Comparison of ENCODE assay signal across 27 cellular contexts in genomic region chr13:35744144-35744543, GRCh38.
"Had no signal": no experiment of that assay in that cellular context is flagged by ENCODE, and none has a peak within 500 bp of the region (broad histone marks: within the 10 kb centered on the region; RNA-seq: fewer than 3 reads in every experiment).

No MANE protein-coding gene starts in this region.

- H3K27ac ChIP-seq: stomach, suprapubic skin, testis, thoracic aorta, thyroid gland, tibial artery, tibial nerve, transverse colon, upper lobe of left lung, upper lobe of right lung, uterus, vagina had no signal

- H3K9me3 ChIP-seq: stomach, suprapubic skin, testis, thoracic aorta, thyroid gland, tibial artery, transverse colon, upper lobe of left lung, upper lobe of right lung, uterus, vagina had no signal

- H3K36me3 ChIP-seq: stomach, suprapubic skin, thoracic aorta, thyroid gland, tibial artery, tibial nerve, transverse colon, upper lobe of left lung, upper lobe of right lung, uterus, vagina had no signal

- ATAC-seq: stimulated activated effector memory CD8-positive, alpha-beta T cell treated with anti-CD3 and anti-CD28 coated beads, Interleukin-12 subunit alpha, Interleukin-12 subunit beta, amount 100 ng/mL, for 72 hours; stimulated activated memory B cell treated with anti-CD40 and anti-IgM and Interleukin-4, amounts not matched to agents 10 μg/mL and 1 μg/mL and 100 μg/mL, for 72 hours; stimulated activated naive B cell treated with anti-CD40 and anti-IgM and Interleukin-4, amounts not matched to agents 10 μg/mL and 1 μg/mL and 100 μg/mL, for 72 hours; stimulated activated naive CD8-positive, alpha-beta T cell treated with anti-CD3 and anti-CD28 coated beads, Interleukin-15, amount 100 ng/mL, for 72 hours; stimulated activated naive CD8-positive, alpha-beta T cell treated with anti-CD3 and anti-CD28 coated beads, Interleukin-15, Interleukin-2, amounts not matched to agents 100 U/mL and 50 U/mL, for 24 hours; upper lobe of right lung had no signal

- DNase-seq: stimulated activated CD4-positive, alpha-beta T cell treated with anti-CD3 and anti-CD28 coated beads, Interleukin-2, amount 100 ng/mL, for 48 hours; stimulated activated CD4-positive, alpha-beta T cell treated with anti-CD3 and anti-CD28 coated beads, Interleukin-4, amount 100 ng/mL, for 1 hour; stimulated activated CD4-positive, alpha-beta T cell treated with anti-CD3 and anti-CD28 coated beads, Interleukin-4, amount 100 ng/mL, for 24 hours; stimulated activated CD4-positive, alpha-beta T cell treated with anti-CD3 and anti-CD28 coated beads, Interleukin-4, amount 100 ng/mL, for 4 hours; stimulated activated CD8-positive, alpha-beta memory T cell treated with anti-CD3 and anti-CD28 coated beads, Interleukin-4, amount 100 ng/mL, for 48 hours; stimulated activated naive B cell treated with anti-CD40 and anti-IgM and Interleukin-4, amounts not matched to agents 10 μg/mL and 1 μg/mL and 100 μg/mL, for 72 hours; stimulated activated naive CD4-positive, alpha-beta T cell; stimulated activated naive CD4-positive, alpha-beta T cell treated with Interleukin-2 at 50 U/mL for 16 hours; stimulated activated naive CD8-positive, alpha-beta T cell treated with anti-CD3 and anti-CD28 coated beads, Interleukin-15, amount 100 ng/mL, for 72 hours; stimulated activated naive CD8-positive, alpha-beta T cell treated with anti-CD3 and anti-CD28 coated beads, Interleukin-15, Interleukin-2, amounts not matched to agents 100 U/mL and 50 U/mL, for 24 hours; stomach; substantia nigra; testis; thyroid gland; tibial artery; transverse colon; trophoblast cell; upper lobe of left lung; upper lobe of right lung; uterus had no signal

- H3K27me3 ChIP-seq: stomach, suprapubic skin, testis, thyroid gland, tibial artery, tibial nerve, transverse colon, upper lobe of left lung, upper lobe of right lung, uterus, vagina had no signal

- FAIRE-seq: urothelium cell line had no signal

- H3K4me3 ChIP-seq: stomach, suprapubic skin, testis, thoracic aorta, thyroid gland, tibial artery, tibial nerve, transverse colon, upper lobe of left lung, upper lobe of right lung, uterus, vagina had no signal

- H3K4me1 ChIP-seq: suprapubic skin, testis, thyroid gland, tibial artery, tibial nerve, transverse colon, upper lobe of left lung, upper lobe of right lung, uterus, vagina had no signal
